17 cellular contexts compared by ENCODE assay signal in the genomic region with DNA sequence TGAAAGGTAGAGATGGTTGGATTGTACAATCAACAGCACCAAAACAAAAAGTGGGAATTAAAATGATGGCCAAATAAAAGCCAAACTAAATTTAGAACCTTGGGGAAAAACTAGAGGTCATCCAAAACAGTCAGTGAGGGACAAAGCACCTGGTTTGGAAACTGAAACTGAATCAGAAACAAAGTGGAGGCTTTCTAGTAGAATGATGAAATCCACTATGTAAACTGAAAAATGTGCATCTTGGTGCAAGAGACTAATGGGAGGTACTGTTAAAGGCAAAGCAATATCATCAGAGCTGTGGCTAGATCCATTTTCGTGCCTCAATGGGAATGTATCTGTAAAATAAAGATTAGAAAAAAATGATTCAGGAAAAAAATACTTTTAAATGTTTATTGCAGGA.
DNase-seq lines count a peak whose midpoint lies in the region; ATAC-seq and TF ChIP-seq lines count a peak whose summit lies in the region.
"Had no signal": no experiment of that assay in that cellular context is flagged by ENCODE, and none has a peak within 500 bp of the region (broad histone marks: within the 10 kb centered on the region; RNA-seq: fewer than 3 reads in every experiment).

No MANE protein-coding gene starts in this region.

- peak; percentile 66 for ATAC-seq in GM19467 (IDR thresholded peaks at IDR 0.05; ENCODE audit: unreplicated experiment)
- ATAC-seq in HG03045 (IDR thresholded peaks at IDR 0.05; ENCODE audit: unreplicated experiment), result peak; percentile 57
- ATAC-seq in T-helper 17 cell, result no peak

- no peak for TF ChIP-seq CTCF in GM13977 (IDR thresholded peaks at IDR 0.05; ENCODE audit: extremely low read depth, insufficient read depth, missing control alignments)

- peaks cover 7% of the 10 kb centered on the region for H3K4me1 Mint-ChIP-seq in T-helper 17 cell

- H3K4me3 Mint-ChIP-seq in T-helper 17 cell, result no peak overlapping the region

- DNase-seq in GM13977 (ENCODE audit: low spot score) (peak; percentile 10), T-helper 17 cell (no peak), NOMO-1 treated with dmso at 0.1 percent for 144 hours (lab: John Stamatoyannopoulos, UW; ENCODE audit: unreplicated experiment) (no peak), retina (no peak), NCI-H82 (lab: John Stamatoyannopoulos, UW) (no peak), foreskin melanocyte (no peak)
- DNase-seq: AML-193, hippocampal formation, Kasumi-1, NCI-H1694, NCI-H524, Peyer's patch, posterior cingulate gyrus, SW 1271 had no signal

- in situ Hi-C loops in GM13977 (cut with MboI; ENCODE audit: low pct_unique_long_range_greater_than_20kb, low sequenced_read_pairs, unreplicated experiment), result no loop called here

- no peaks in the 10 kb centered on the region for H3K27me3 Mint-ChIP-seq in T-helper 17 cell

- no peaks in the 10 kb centered on the region for H3K36me3 Mint-ChIP-seq in T-helper 17 cell (ENCODE audit: low read depth)

- no peaks in the 10 kb centered on the region for H3K9me3 ChIP-seq in T-helper 17 cell (ENCODE audit: control insufficient read depth, low read length, poor library complexity, severe bottlenecking)
- H3K9me3 ChIP-seq: Peyer's patch, vagina had no signal

- peak overlapping the region; percentile 41 for H3K27ac Mint-ChIP-seq in T-helper 17 cell
